ENCODE assay signal across 1 cellular context in the genomic region with DNA sequence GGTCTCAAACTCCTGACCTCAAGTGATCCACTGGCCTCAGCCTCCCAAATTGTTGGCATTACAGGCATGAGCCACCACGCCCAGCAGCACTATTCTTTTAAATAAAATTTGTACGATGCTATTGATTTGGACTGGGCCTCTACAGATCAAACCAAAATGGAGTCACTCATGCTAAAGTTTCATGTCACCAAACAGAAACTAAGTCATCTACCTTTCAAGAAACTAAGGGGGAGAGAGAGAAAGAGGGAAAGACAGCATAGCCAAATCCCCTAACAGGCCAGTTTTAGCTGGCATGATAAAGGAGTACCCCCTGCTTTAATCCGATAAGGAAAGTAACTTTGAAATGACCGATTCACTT.
TF ChIP-seq lines count a peak whose summit lies in the region.

No MANE protein-coding gene starts in this region.

TF ChIP-seq in WTC11, 78 proteins besides CTCF, POLR2A, EP300 and RAD21 (continued from another document):
- TF ChIP-seq, protein P1, sequence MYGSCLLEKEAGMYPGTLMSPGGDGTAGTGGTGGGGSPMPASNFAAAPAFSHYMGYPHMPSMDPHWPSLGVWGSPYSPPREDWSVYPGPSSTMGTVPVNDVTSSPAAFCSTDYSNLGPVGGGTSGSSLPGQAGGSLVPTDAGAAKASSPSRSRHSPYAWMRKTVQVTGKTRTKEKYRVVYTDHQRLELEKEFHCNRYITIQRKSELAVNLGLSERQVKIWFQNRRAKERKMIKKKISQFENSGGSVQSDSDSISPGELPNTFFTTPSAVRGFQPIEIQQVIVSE (CRISPR knock-in tag; IDR thresholded peaks at IDR 0.05; ENCODE audit: borderline replicate concordance), result no peak
- TF ChIP-seq, protein P2, sequence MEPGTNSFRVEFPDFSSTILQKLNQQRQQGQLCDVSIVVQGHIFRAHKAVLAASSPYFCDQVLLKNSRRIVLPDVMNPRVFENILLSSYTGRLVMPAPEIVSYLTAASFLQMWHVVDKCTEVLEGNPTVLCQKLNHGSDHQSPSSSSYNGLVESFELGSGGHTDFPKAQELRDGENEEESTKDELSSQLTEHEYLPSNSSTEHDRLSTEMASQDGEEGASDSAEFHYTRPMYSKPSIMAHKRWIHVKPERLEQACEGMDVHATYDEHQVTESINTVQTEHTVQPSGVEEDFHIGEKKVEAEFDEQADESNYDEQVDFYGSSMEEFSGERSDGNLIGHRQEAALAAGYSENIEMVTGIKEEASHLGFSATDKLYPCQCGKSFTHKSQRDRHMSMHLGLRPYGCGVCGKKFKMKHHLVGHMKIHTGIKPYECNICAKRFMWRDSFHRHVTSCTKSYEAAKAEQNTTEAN (CRISPR knock-in tag; IDR thresholded peaks at IDR 0.05), result no peak
- no peak for TF ChIP-seq ESRRA (CRISPR knock-in tag; IDR thresholded peaks at IDR 0.05; ENCODE audit: borderline replicate concordance)
- no peak for TF ChIP-seq OVOL2 (CRISPR knock-in tag; IDR thresholded peaks at IDR 0.05; ENCODE audit: borderline replicate concordance)
- no peak for TF ChIP-seq MYBL2 (CRISPR knock-in tag; IDR thresholded peaks at IDR 0.05)
- TF ChIP-seq, protein P3, sequence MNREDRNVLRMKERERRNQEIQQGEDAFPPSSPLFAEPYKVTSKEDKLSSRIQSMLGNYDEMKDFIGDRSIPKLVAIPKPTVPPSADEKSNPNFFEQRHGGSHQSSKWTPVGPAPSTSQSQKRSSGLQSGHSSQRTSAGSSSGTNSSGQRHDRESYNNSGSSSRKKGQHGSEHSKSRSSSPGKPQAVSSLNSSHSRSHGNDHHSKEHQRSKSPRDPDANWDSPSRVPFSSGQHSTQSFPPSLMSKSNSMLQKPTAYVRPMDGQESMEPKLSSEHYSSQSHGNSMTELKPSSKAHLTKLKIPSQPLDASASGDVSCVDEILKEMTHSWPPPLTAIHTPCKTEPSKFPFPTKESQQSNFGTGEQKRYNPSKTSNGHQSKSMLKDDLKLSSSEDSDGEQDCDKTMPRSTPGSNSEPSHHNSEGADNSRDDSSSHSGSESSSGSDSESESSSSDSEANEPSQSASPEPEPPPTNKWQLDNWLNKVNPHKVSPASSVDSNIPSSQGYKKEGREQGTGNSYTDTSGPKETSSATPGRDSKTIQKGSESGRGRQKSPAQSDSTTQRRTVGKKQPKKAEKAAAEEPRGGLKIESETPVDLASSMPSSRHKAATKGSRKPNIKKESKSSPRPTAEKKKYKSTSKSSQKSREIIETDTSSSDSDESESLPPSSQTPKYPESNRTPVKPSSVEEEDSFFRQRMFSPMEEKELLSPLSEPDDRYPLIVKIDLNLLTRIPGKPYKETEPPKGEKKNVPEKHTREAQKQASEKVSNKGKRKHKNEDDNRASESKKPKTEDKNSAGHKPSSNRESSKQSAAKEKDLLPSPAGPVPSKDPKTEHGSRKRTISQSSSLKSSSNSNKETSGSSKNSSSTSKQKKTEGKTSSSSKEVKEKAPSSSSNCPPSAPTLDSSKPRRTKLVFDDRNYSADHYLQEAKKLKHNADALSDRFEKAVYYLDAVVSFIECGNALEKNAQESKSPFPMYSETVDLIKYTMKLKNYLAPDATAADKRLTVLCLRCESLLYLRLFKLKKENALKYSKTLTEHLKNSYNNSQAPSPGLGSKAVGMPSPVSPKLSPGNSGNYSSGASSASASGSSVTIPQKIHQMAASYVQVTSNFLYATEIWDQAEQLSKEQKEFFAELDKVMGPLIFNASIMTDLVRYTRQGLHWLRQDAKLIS (CRISPR knock-in tag; IDR thresholded peaks at IDR 0.05; ENCODE audit: borderline replicate concordance), result no peak
- TF ChIP-seq, protein P4, sequence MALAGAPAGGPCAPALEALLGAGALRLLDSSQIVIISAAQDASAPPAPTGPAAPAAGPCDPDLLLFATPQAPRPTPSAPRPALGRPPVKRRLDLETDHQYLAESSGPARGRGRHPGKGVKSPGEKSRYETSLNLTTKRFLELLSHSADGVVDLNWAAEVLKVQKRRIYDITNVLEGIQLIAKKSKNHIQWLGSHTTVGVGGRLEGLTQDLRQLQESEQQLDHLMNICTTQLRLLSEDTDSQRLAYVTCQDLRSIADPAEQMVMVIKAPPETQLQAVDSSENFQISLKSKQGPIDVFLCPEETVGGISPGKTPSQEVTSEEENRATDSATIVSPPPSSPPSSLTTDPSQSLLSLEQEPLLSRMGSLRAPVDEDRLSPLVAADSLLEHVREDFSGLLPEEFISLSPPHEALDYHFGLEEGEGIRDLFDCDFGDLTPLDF (CRISPR knock-in tag; IDR thresholded peaks at IDR 0.05), result no peak
- no peak for TF ChIP-seq ATF1 (CRISPR knock-in tag; IDR thresholded peaks at IDR 0.05)
- TF ChIP-seq ZNF263 (CRISPR knock-in tag; IDR thresholded peaks at IDR 0.05; ENCODE audit: low read depth), result no peak
- TF ChIP-seq, protein P5, sequence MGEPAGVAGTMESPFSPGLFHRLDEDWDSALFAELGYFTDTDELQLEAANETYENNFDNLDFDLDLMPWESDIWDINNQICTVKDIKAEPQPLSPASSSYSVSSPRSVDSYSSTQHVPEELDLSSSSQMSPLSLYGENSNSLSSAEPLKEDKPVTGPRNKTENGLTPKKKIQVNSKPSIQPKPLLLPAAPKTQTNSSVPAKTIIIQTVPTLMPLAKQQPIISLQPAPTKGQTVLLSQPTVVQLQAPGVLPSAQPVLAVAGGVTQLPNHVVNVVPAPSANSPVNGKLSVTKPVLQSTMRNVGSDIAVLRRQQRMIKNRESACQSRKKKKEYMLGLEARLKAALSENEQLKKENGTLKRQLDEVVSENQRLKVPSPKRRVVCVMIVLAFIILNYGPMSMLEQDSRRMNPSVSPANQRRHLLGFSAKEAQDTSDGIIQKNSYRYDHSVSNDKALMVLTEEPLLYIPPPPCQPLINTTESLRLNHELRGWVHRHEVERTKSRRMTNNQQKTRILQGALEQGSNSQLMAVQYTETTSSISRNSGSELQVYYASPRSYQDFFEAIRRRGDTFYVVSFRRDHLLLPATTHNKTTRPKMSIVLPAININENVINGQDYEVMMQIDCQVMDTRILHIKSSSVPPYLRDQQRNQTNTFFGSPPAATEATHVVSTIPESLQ (CRISPR knock-in tag; IDR thresholded peaks at IDR 0.05), result no peak
- TF ChIP-seq, protein P6, sequence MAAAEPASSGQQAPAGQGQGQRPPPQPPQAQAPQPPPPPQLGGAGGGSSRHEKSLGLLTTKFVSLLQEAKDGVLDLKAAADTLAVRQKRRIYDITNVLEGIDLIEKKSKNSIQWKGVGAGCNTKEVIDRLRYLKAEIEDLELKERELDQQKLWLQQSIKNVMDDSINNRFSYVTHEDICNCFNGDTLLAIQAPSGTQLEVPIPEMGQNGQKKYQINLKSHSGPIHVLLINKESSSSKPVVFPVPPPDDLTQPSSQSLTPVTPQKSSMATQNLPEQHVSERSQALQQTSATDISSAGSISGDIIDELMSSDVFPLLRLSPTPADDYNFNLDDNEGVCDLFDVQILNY (CRISPR knock-in tag; IDR thresholded peaks at IDR 0.05), result no peak
- TF ChIP-seq, protein P7, sequence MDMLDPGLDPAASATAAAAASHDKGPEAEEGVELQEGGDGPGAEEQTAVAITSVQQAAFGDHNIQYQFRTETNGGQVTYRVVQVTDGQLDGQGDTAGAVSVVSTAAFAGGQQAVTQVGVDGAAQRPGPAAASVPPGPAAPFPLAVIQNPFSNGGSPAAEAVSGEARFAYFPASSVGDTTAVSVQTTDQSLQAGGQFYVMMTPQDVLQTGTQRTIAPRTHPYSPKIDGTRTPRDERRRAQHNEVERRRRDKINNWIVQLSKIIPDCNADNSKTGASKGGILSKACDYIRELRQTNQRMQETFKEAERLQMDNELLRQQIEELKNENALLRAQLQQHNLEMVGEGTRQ (CRISPR knock-in tag; IDR thresholded peaks at IDR 0.05), result no peak
- TF ChIP-seq, protein P8, sequence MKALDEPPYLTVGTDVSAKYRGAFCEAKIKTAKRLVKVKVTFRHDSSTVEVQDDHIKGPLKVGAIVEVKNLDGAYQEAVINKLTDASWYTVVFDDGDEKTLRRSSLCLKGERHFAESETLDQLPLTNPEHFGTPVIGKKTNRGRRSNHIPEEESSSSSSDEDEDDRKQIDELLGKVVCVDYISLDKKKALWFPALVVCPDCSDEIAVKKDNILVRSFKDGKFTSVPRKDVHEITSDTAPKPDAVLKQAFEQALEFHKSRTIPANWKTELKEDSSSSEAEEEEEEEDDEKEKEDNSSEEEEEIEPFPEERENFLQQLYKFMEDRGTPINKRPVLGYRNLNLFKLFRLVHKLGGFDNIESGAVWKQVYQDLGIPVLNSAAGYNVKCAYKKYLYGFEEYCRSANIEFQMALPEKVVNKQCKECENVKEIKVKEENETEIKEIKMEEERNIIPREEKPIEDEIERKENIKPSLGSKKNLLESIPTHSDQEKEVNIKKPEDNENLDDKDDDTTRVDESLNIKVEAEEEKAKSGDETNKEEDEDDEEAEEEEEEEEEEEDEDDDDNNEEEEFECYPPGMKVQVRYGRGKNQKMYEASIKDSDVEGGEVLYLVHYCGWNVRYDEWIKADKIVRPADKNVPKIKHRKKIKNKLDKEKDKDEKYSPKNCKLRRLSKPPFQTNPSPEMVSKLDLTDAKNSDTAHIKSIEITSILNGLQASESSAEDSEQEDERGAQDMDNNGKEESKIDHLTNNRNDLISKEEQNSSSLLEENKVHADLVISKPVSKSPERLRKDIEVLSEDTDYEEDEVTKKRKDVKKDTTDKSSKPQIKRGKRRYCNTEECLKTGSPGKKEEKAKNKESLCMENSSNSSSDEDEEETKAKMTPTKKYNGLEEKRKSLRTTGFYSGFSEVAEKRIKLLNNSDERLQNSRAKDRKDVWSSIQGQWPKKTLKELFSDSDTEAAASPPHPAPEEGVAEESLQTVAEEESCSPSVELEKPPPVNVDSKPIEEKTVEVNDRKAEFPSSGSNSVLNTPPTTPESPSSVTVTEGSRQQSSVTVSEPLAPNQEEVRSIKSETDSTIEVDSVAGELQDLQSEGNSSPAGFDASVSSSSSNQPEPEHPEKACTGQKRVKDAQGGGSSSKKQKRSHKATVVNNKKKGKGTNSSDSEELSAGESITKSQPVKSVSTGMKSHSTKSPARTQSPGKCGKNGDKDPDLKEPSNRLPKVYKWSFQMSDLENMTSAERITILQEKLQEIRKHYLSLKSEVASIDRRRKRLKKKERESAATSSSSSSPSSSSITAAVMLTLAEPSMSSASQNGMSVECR (CRISPR knock-in tag; IDR thresholded peaks at IDR 0.05; ENCODE audit: borderline replicate concordance), result no peak
